In genomic region chr11:65403607-65404121, GRCh38 we compare ENCODE assay signal across 8 cellular contexts. TPM values are rescaled to one million over a fixed set of nuclear protein-coding genes. Genes with fewer than 3 reads are reported as not detected.
DNase-seq lines count a peak whose midpoint lies in the region; ATAC-seq and TF ChIP-seq lines count a peak whose summit lies in the region.
"Had no signal": no experiment of that assay in that cellular context is flagged by ENCODE, and none has a peak within 500 bp of the region (broad histone marks: within the 10 kb centered on the region; RNA-seq: fewer than 3 reads in every experiment).

No MANE protein-coding gene starts in this region.

- DNase-seq in SKM-1 (lab: John Stamatoyannopoulos, UW; ENCODE audit: unreplicated experiment) (peak; percentile 88), tibial nerve (ENCODE audit: low spot score in 2 of 2) (no peak), AG08396 (ENCODE audit: low spot score) (no peak)
- DNase-seq: NCI-H1694 treated with DMSO at 0.1 percent for 48 hours had no signal

- no peak for TF ChIP-seq EP300 in tibial nerve (IDR thresholded peaks at IDR 0.05)

- H3K4me3 ChIP-seq in tibial nerve = no peak overlapping the region

- ATAC-seq in GM21529 (IDR thresholded peaks at IDR 0.05; ENCODE audit: unreplicated experiment) (peak; percentile 40), HG03460 (IDR thresholded peaks at IDR 0.05; ENCODE audit: unreplicated experiment) (no peak), HG03280 (IDR thresholded peaks at IDR 0.05; ENCODE audit: unreplicated experiment) (no peak)

- no peak for TF ChIP-seq CTCF in tibial nerve (IDR thresholded peaks at IDR 0.05)

- H3K36me3 ChIP-seq in tibial nerve = peaks cover 0 to 99% (median 23%) of the 10 kb centered on the region in 3 donors

- peaks cover 0 to 13% (median 3%) of the 10 kb centered on the region in 4 donors for H3K4me1 ChIP-seq in tibial nerve

- H3K27ac ChIP-seq in layer of hippocampus (ENCODE audit: low read depth, low read length) (peak overlapping the region; percentile 50), tibial nerve (peak overlapping the region in 3 of 4 donors; percentile 1 to 43 (median 32))

- no peak for TF ChIP-seq POLR2A in tibial nerve (IDR thresholded peaks at IDR 0.05)

- H3K27me3 ChIP-seq in layer of hippocampus (ENCODE audit: control insufficient read depth, insufficient read depth, low read length) (no peaks in the 10 kb centered on the region), tibial nerve (no peaks in the 10 kb centered on the region)

- WGBS in tibial nerve, 2 donors = 61 to 75% methylated on average over 9 to 12 of the region's 12 CpGs

- no peaks in the 10 kb centered on the region for H3K9me3 ChIP-seq in tibial nerve

RNA-seq across cellular contexts. Expression of gene FRMD8, which starts 17.2 kb away (rescaled TPM):
- total RNA-seq in tibial nerve = 100 to 1,000 TPM in 3 of 4 donors, 10 to 100 TPM in 1; 96.5 to 226 (median 128) TPM

RNA-seq across cellular contexts. Expression of gene NEAT1, which starts 18.9 kb away (rescaled TPM):
- total RNA-seq in tibial nerve = 100 to 1,000 TPM; 427 to 571 (median 461) TPM

RNA-seq across cellular contexts. Expression of gene SLC25A45, which starts 21.2 kb away (rescaled TPM):
- 10 to 100 TPM in 2 of 4 donors, 1 to 10 TPM in 2; 1.8 to 22.5 (median 8.5) TPM for total RNA-seq in tibial nerve

RNA-seq across cellular contexts. Expression of gene TIGD3, which starts 49.1 kb away (rescaled TPM):
- total RNA-seq in tibial nerve = under 1 TPM in 2 of 4 donors, not detected in 2; 0.30 to 0.59 TPM
